In genomic region chr5:140633081-140633471, GRCh38 we compare ENCODE assay signal across 8 cellular contexts. TPM values are rescaled to one million over a fixed set of nuclear protein-coding genes. Genes with fewer than 3 reads are reported as not detected.
DNase-seq lines count a peak whose midpoint lies in the region; ATAC-seq and TF ChIP-seq lines count a peak whose summit lies in the region.

Gene CD14, minus strand, starts transcription at chr5:140633175. Its CDS starts 104 bp downstream, at chr5:140633071.

- peak within 1 kb of the TSS; percentile 45; the same call in 1 of the 2 replicates for H3K4me3 ChIP-seq in PC-3 (ENCODE audit: low read length)
- H3K4me3 ChIP-seq in duodenal mucosa (ENCODE audit: low read depth in 1 of 2, low read length in 2 of 2) = peak within 1 kb of the TSS; percentile 72 to 94
- H3K4me3 ChIP-seq in mesodermal cell (ENCODE audit: extremely low read depth, insufficient read depth, low read length, poor library complexity, severe bottlenecking) = peak within 1 kb of the TSS; percentile 28
- peak within 1 kb of the TSS; percentile 50 to 55 for H3K4me3 ChIP-seq in vagina

- DNase-seq in ACHN (peak; percentile 49), PC-3 (peak; percentile 43), vagina (ENCODE audit: extremely low spot score in 2 of 2) (no peak), NCI-H1105 treated with DMSO at 0.1 percent for 48 hours (lab: John Stamatoyannopoulos, UW) (no peak)

- TF ChIP-seq CTCF in PC-3 (conservative IDR thresholded peaks at IDR 0.05; ENCODE audit: low read depth, low read length) = no peak
- no peak for TF ChIP-seq CTCF in vagina (IDR thresholded peaks at IDR 0.05)

- intact Hi-C loops in PC-3 (cut with micrococcal nuclease) (no loop called here), vagina (cut with DNase I) (loop anchor here (10.0 kb wide), 1 partner anchor 68 kb away; the partner anchor contains the start of genes APBB3 and SLC35A4)

- H3K9ac ChIP-seq in PC-3 (ENCODE audit: low read length) = no peak within 1 kb of the TSS
- H3K9ac ChIP-seq in duodenal mucosa (ENCODE audit: low read depth in 1 of 2, low read length in 2 of 2) = peak within 1 kb of the TSS; percentile 63 to 78

- TF ChIP-seq POLR2A in vagina (IDR thresholded peaks at IDR 0.05) = no peak

- no TSS peak for BruUV-seq in PC-3 (replicated peaks; lab: Mats Ljungman, UMichigan)

- in situ Hi-C loops in ACHN (cut with HindIII; ENCODE audit: low pct_ligation_motif_present, low pct_unique_long_range_greater_than_20kb, low sequenced_read_pairs) = no loop called here

- no peaks in the 10 kb centered on the region for H3F3A ChIP-seq in PC-3 (ENCODE audit: low read length, unreplicated experiment)

- no peaks in the 10 kb centered on the region for H4K20me1 ChIP-seq in PC-3 (ENCODE audit: low read length)

- H3K9me3 ChIP-seq in PC-3 (ENCODE audit: low read length) (peaks cover 3% of the 10 kb centered on the region; the same call in 1 of the 2 replicates), duodenal mucosa (ENCODE audit: control insufficient read depth in 1 of 2, low read length in 2 of 2) (peaks cover 0 to 3% of the 10 kb centered on the region in 2 donors), mesodermal cell (ENCODE audit: control insufficient read depth, low read length) (peaks cover 8% of the 10 kb centered on the region), vagina (no peaks in the 10 kb centered on the region)

- no peaks in the 10 kb centered on the region for H3K9me2 ChIP-seq in PC-3 (replicated peaks; ENCODE audit: low read length)

- ATAC-seq in GM18907 (IDR thresholded peaks at IDR 0.05; ENCODE audit: unreplicated experiment) (peak; percentile 9), PC-3 (peak; percentile 70), HG02571 (IDR thresholded peaks at IDR 0.05; ENCODE audit: unreplicated experiment) (no peak)

- peak within 1 kb of the TSS; percentile 48 for H2AFZ ChIP-seq in PC-3 (ENCODE audit: low read length)

- no peak within 1 kb of the TSS for H3K27ac ChIP-seq in PC-3 (ENCODE audit: low read length)
- H3K27ac ChIP-seq in duodenal mucosa (ENCODE audit: low read depth, low read length) = peak within 1 kb of the TSS; percentile 52
- no peak within 1 kb of the TSS for H3K27ac ChIP-seq in mesodermal cell (ENCODE audit: low read depth, low read length, severe bottlenecking)
- peak within 1 kb of the TSS; percentile 72 for H3K27ac ChIP-seq in vagina

- 29 to 43% methylated on average over 6 of the region's 11 CpGs for WGBS in mesodermal cell (ENCODE audit: insufficient coverage in 2 of 2), 2 experiments

- POLR2A ChIA-PET in PC-3 (lab: Charles Lee; ENCODE audit: unreplicated experiment) = no interaction called here

- H3K36me3 ChIP-seq in PC-3 (ENCODE audit: low read depth, low read length) (no peaks in the 10 kb centered on the region; the same call in 1 of the 2 replicates), duodenal mucosa (ENCODE audit: control insufficient read depth in 1 of 2, insufficient read depth in 2 of 2, low read length in 2 of 2) (no peaks in the 10 kb centered on the region), mesodermal cell (ENCODE audit: control insufficient read depth, insufficient read depth, low read length) (no peaks in the 10 kb centered on the region), vagina (no peaks in the 10 kb centered on the region)

- H3K4me1 ChIP-seq in PC-3 (ENCODE audit: insufficient read depth, low read length) (no peaks in the 10 kb centered on the region), duodenal mucosa (ENCODE audit: control insufficient read depth in 1 of 2, insufficient read depth in 2 of 2, low read length in 2 of 2) (peaks cover 12 to 19% of the 10 kb centered on the region in 2 donors), mesodermal cell (ENCODE audit: control insufficient read depth, insufficient read depth, low read length, poor library complexity, severe bottlenecking) (peaks cover 2% of the 10 kb centered on the region), vagina (peaks cover 25% of the 10 kb centered on the region)

- CTCF ChIA-PET in PC-3 (lab: Charles Lee) = no interaction called here

- H3K79me2 ChIP-seq in PC-3 (ENCODE audit: low read length) = no peaks in the 10 kb centered on the region

- H3K27me3 ChIP-seq in PC-3 (ENCODE audit: low read length) (no peaks in the 10 kb centered on the region), duodenal mucosa (ENCODE audit: control insufficient read depth in 1 of 2, insufficient read depth in 2 of 2, low read length in 2 of 2) (no peaks in the 10 kb centered on the region), vagina (no peaks in the 10 kb centered on the region)

- peak within 1 kb of the TSS; percentile 69 for H3K4me2 ChIP-seq in PC-3 (ENCODE audit: low read length)

RNA-seq across cellular contexts. Expression of gene CD14, which starts in this region (rescaled TPM):
- total RNA-seq in PC-3 (2014; rRNA removed) = not detected in 2 replicates
- polyA plus RNA-seq in mesodermal cell (2013, experiment 1 of 2) = 4.6 TPM
- polyA plus RNA-seq in mesodermal cell (2013, experiment 2 of 2) = 4.1 TPM
- 48.4 TPM for total RNA-seq in vagina

Comparison
In these comparisons a context has a peak if more than half of its experiments do, and no peak if none do; other contexts are left out.
1. RNA of gene CD14 (total RNA-seq): 48.4 TPM in vagina (single experiment); not detected in PC-3; every median in the first group is over 10 times any median in the second.
2. Peak in DNase-seq, ATAC-seq, H3K4me3 ChIP-seq and H3K4me2 ChIP-seq in PC-3; RNA of the gene not detected or under 1 TPM.
3. H3K27ac ChIP-seq: peak in duodenal mucosa (single experiment) and vagina (single experiment); none in PC-3 (single experiment) and mesodermal cell (single experiment).
4. H3K4me3 ChIP-seq: peak in every context shown above with its lines; median percentile 83 in duodenal mucosa; 52 in vagina; 45 in PC-3; 28 in mesodermal cell.